22 cellular contexts compared by ENCODE assay signal in genomic region chr1:52511851-52512615, GRCh38.
"Had no signal": no experiment of that assay in that cellular context is flagged by ENCODE, and none has a peak within 500 bp of the region (broad histone marks: within the 10 kb centered on the region; RNA-seq: fewer than 3 reads in every experiment).

No MANE protein-coding gene starts in this region.

- ATAC-seq: SK-N-SH treated with all-trans-retinoic acid at 6 μM for 48 hours, WTC11 had no signal

- H3K27ac ChIP-seq: breast epithelium, colonic mucosa, Peyer's patch, RWPE1, SJCRH30 had no signal

- H3K36me3 ChIP-seq: colonic mucosa had no signal

- H3K9me3 ChIP-seq: breast epithelium, colonic mucosa, Peyer's patch, SJCRH30 had no signal

- H3K4me3 Mint-ChIP-seq: activated CD4-positive, alpha-beta memory T cell treated with anti-CD3 and anti-CD28 coated beads for 36 hours; activated CD4-positive, alpha-beta T cell treated with anti-CD3 and anti-CD28 coated beads, Interleukin-2, amount 10 ng/mL, durations not matched to agents 7 days and 5 days; activated naive CD8-positive, alpha-beta T cell; WTC11 had no signal

- H3K4me3 ChIP-seq: breast epithelium, colonic mucosa, Peyer's patch, SJCRH30 had no signal

- H3K27me3 Mint-ChIP-seq: activated CD4-positive, alpha-beta memory T cell treated with anti-CD3 and anti-CD28 coated beads for 36 hours; activated CD4-positive, alpha-beta T cell treated with anti-CD3 and anti-CD28 coated beads, Interleukin-2, amount 10 ng/mL, durations not matched to agents 7 days and 5 days; activated naive CD8-positive, alpha-beta T cell had no signal

- H3K27ac Mint-ChIP-seq: activated CD4-positive, alpha-beta memory T cell treated with anti-CD3 and anti-CD28 coated beads for 36 hours; activated CD4-positive, alpha-beta T cell treated with anti-CD3 and anti-CD28 coated beads, Interleukin-2, amount 10 ng/mL, durations not matched to agents 7 days and 5 days; activated naive CD8-positive, alpha-beta T cell; WTC11 had no signal

- H3K4me1 ChIP-seq: breast epithelium, colonic mucosa, Peyer's patch, SJCRH30 had no signal

- H3K9me3 Mint-ChIP-seq: activated CD4-positive, alpha-beta memory T cell treated with anti-CD3 and anti-CD28 coated beads for 36 hours; activated CD4-positive, alpha-beta T cell treated with anti-CD3 and anti-CD28 coated beads, Interleukin-2, amount 10 ng/mL, durations not matched to agents 7 days and 5 days; WTC11 had no signal

- DNase-seq: activated CD4-positive, alpha-beta memory T cell treated with anti-CD3 and anti-CD28 coated beads for 36 hours; activated CD4-positive, alpha-beta T cell treated with anti-CD3 and anti-CD28 coated beads, Interleukin-2, amount 10 ng/mL, durations not matched to agents 7 days and 5 days; activated CD4-positive, CD25-positive, alpha-beta regulatory T cell treated with anti-CD3 and anti-CD28 coated beads, Interleukin-2, amount 50 U/mL, for 72 hours; activated effector memory CD4-positive, alpha-beta T cell treated with Interleukin-2 at 50 U/mL for 16 hours; activated naive CD4-positive, alpha-beta T cell; aorta; colonic mucosa; Karpas-422; NCI-H146; NCI-H187 treated with DMSO at 0.1 percent for 48 hours; NCI-H2081 treated with DMSO at 0.1 percent for 48 hours; NCI-H446; NCI-H524; Peyer's patch; Right ventricle myocardium superior; SJCRH30; SW 1271 had no signal
